ENCODE assay signal across 10 cellular contexts in genomic region chr10:23065549-23065948, GRCh38. TPM values are rescaled to one million over a fixed set of nuclear protein-coding genes. Genes with fewer than 3 reads are reported as not detected.
A peak's percentile ranks its signal among the peaks of the same experiment; 100 is the strongest.
DNase-seq lines count a peak whose midpoint lies in the region; ATAC-seq and TF ChIP-seq lines count a peak whose summit lies in the region.
"Had no signal": no experiment of that assay in that cellular context is flagged by ENCODE, and none has a peak within 500 bp of the region (broad histone marks: within the 10 kb centered on the region; RNA-seq: fewer than 3 reads in every experiment).

No MANE protein-coding gene starts in this region.

- peaks cover 2% of the 10 kb centered on the region for H3K4me1 ChIP-seq in mesenchymal stem cell (ENCODE audit: control insufficient read depth, insufficient read depth, low read depth, low read length)
- H3K4me1 ChIP-seq: BLaER1 treated with 17β-estradiol and CSF1 and Interleukin-3, amounts not matched to agents 10 nM and 100 nM had no signal

- H3K4me3 ChIP-seq in mesenchymal stem cell (ENCODE audit: insufficient read depth in 1 of 2, low read depth in 1 of 2, low read length in 2 of 2), result no peak overlapping the region
- H3K4me3 ChIP-seq: BLaER1 treated with 17β-estradiol and CSF1 and Interleukin-3, amounts not matched to agents 10 nM and 100 nM had no signal

- intact Hi-C loops in natural killer cell (cut with micrococcal nuclease), result no loop called here

- no peak overlapping the region for H3K27ac Mint-ChIP-seq in natural killer cell
- H3K27ac Mint-ChIP-seq: T-cell had no signal

- H3K4ac ChIP-seq in mesenchymal stem cell (ENCODE audit: low read depth in 1 of 2, low read length in 2 of 2), result no peak overlapping the region

- H3K4me3 Mint-ChIP-seq in natural killer cell, result no peak overlapping the region
- H3K4me3 Mint-ChIP-seq: T-cell had no signal

- no peaks in the 10 kb centered on the region for H3K36me3 ChIP-seq in mesenchymal stem cell (ENCODE audit: control insufficient read depth in 1 of 2, insufficient read depth in 2 of 2, low read depth in 1 of 2, low read length in 2 of 2)
- H3K36me3 ChIP-seq: BLaER1 treated with 17β-estradiol and CSF1 and Interleukin-3, amounts not matched to agents 10 nM and 100 nM had no signal

- no peak overlapping the region for H2BK5ac ChIP-seq in mesenchymal stem cell (ENCODE audit: low read depth, low read length, poor library complexity, severe bottlenecking)

- CTCF ChIA-PET in GM10248 (lab: Yijun Ruan, JAX), result no interaction called here

- no peak overlapping the region for H4K91ac ChIP-seq in mesenchymal stem cell (ENCODE audit: low read length)

- H3K27ac ChIP-seq in epithelial cell of prostate (no peak overlapping the region), mesenchymal stem cell (ENCODE audit: low read length, poor library complexity, severe bottlenecking) (no peak overlapping the region)
- H3K27ac ChIP-seq: BLaER1 treated with 17β-estradiol and CSF1 and Interleukin-3, amounts not matched to agents 10 nM and 100 nM had no signal

- H3K4me2 ChIP-seq in mesenchymal stem cell (ENCODE audit: low read length, poor library complexity, severe bottlenecking), result no peak overlapping the region
- H3K4me2 ChIP-seq: BLaER1 treated with 17β-estradiol and CSF1 and Interleukin-3, amounts not matched to agents 10 nM and 100 nM had no signal

- H2BK12ac ChIP-seq in mesenchymal stem cell (ENCODE audit: low read length in 2 of 2), result no peak overlapping the region

- no peaks in the 10 kb centered on the region for H3K36me3 Mint-ChIP-seq in natural killer cell
- H3K36me3 Mint-ChIP-seq: T-cell had no signal

- H3K14ac ChIP-seq in mesenchymal stem cell (ENCODE audit: low read length in 2 of 2), result no peak overlapping the region

- H4K8ac ChIP-seq in mesenchymal stem cell (ENCODE audit: low read length), result no peak overlapping the region

- no peak overlapping the region for H3K9ac ChIP-seq in mesenchymal stem cell (ENCODE audit: low read length)
- H3K9ac ChIP-seq: BLaER1 treated with 17β-estradiol and CSF1 and Interleukin-3, amounts not matched to agents 10 nM and 100 nM had no signal

- no peaks in the 10 kb centered on the region for H3K9me3 Mint-ChIP-seq in natural killer cell
- H3K9me3 Mint-ChIP-seq: T-cell had no signal

- no peak overlapping the region for H3K18ac ChIP-seq in mesenchymal stem cell (ENCODE audit: low read depth in 1 of 2, low read length in 2 of 2)

- ATAC-seq in natural killer cell, result no peak
- ATAC-seq: T-cell had no signal

- POLR2A ChIA-PET in GM10248 (lab: Yijun Ruan, JAX), result no interaction called here

- H3K4me1 Mint-ChIP-seq in natural killer cell, result peaks cover 0 to 6% of the 10 kb centered on the region in 2 donors

- H3K79me1 ChIP-seq in mesenchymal stem cell (replicated peaks; ENCODE audit: low read length, poor library complexity, severe bottlenecking), result no peaks in the 10 kb centered on the region

- H3K23ac ChIP-seq in mesenchymal stem cell (ENCODE audit: low read length in 2 of 2), result no peak overlapping the region

- H2BK15ac ChIP-seq in mesenchymal stem cell (ENCODE audit: low read depth, poor library complexity, severe bottlenecking), result peak overlapping the region; percentile 29

- peaks cover 12 to 14% of the 10 kb centered on the region in 2 donors for H3K27me3 Mint-ChIP-seq in natural killer cell (ENCODE audit: low read depth in 2 of 2)

- H2BK120ac ChIP-seq in mesenchymal stem cell (ENCODE audit: low read depth, low read length), result no peak overlapping the region

- DNase-seq in A172 (ENCODE audit: low spot score) (peak; percentile 78), NCI-H226 (peak; percentile 90), epithelial cell of prostate (ENCODE audit: low read depth, low spot score) (peak; percentile 33), mesenchymal stem cell (no peak), GM10248 (ENCODE audit: extremely low spot score) (no peak), RPMI8226 (no peak), Kasumi-1 (lab: John Stamatoyannopoulos, UW) (no peak), natural killer cell (no peak)
- DNase-seq: T-cell had no signal

- TF ChIP-seq CTCF in GM10248 (IDR thresholded peaks at IDR 0.05; ENCODE audit: control extremely low read depth, extremely low read depth, low read depth, missing control alignments) (no peak), natural killer cell (IDR thresholded peaks at IDR 0.05) (no peak)

- H3K27me3 ChIP-seq in mesenchymal stem cell (ENCODE audit: control insufficient read depth in 1 of 2, insufficient read depth in 1 of 2, low read length in 2 of 2), result peaks cover 13 to 17% of the 10 kb centered on the region in 2 experiments
- H3K27me3 ChIP-seq: BLaER1 treated with 17β-estradiol and CSF1 and Interleukin-3, amounts not matched to agents 10 nM and 100 nM had no signal

- no peak overlapping the region for H2AK5ac ChIP-seq in mesenchymal stem cell (ENCODE audit: low read length, severe bottlenecking)

- no peaks in the 10 kb centered on the region for H3K9me3 ChIP-seq in mesenchymal stem cell (ENCODE audit: control insufficient read depth, low read length)

- no peak overlapping the region for H2AFZ ChIP-seq in mesenchymal stem cell (ENCODE audit: low read depth, low read length)

- whole genome bisulfite sequencing in mesenchymal stem cell, result 91% methylated on average over 5 of the region's 5 CpGs

RNA-seq across cellular contexts. Expression of gene MSRB2, which starts 29.8 kb away (rescaled TPM):
- 22.8 and 29.0 TPM in 2 replicates for total RNA-seq in A172 (2014; rRNA removed; shearing (Covaris generic))
- polyA plus RNA-seq in mesenchymal stem cell (2013, experiment 1 of 2), result 15.6 TPM
- 15.2 TPM for polyA plus RNA-seq in mesenchymal stem cell (2013, experiment 2 of 2)
- 1 to 10 TPM; 3.3 to 5.6 (median 3.8) TPM for total RNA-seq in natural killer cell

Comparison
In these comparisons a context has a peak if more than half of its experiments do, and no peak if none do; other contexts are left out.
1. DNase-seq: peak in A172 (single experiment), NCI-H226 (single experiment) and epithelial cell of prostate (single experiment); none in mesenchymal stem cell (single experiment), GM10248 (single experiment), RPMI8226 (single experiment), Kasumi-1 (0 of 2) and natural killer cell (single experiment).